8 cellular contexts compared by ENCODE assay signal in the genomic region with DNA sequence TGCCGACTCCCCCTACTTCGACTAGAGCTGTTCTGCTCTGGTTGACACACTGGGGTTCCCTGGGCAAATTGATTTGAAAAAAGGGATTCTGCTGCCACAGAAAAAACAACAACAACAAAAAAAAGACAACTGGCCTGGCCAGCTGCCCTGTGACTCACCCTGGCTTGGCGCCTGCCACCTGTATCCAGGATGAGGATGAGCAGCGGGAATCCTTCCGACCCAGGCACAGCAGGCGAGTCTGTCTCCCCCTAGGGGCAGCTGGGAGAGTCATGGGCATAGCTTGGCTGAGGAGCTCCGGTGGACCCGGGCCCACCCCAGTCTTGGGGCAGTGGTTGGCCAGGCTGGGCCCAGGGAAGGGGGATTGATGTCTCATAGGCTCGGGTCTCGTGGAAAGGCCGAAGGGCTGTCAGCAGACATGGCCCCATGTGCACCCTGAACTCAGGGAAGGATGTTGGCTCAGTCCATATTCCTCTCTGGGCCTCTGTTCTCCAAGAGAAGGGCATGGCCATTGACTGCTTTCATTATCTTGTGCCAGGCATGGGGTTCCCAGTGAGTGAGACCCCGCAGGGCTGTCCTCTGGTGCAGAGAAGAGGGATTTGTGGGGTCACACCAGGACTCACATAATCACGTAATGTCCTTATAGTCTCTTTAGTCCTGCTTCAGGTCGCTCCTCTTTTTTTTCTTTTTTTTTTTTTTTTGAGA. TPM values are rescaled to one million over a fixed set of nuclear protein-coding genes. Genes with fewer than 3 reads are reported as not detected.
DNase-seq lines count a peak whose midpoint lies in the region; ATAC-seq and TF ChIP-seq lines count a peak whose summit lies in the region.

No MANE protein-coding gene starts in this region.

- H2AFZ ChIP-seq in mesenchymal stem cell (ENCODE audit: low read depth, low read length) = no peak overlapping the region

- H3K4me3 ChIP-seq in NB4 (ENCODE audit: low read depth, low read length) (no peak overlapping the region), endodermal cell (ENCODE audit: low read length) (no peak overlapping the region), mesenchymal stem cell (ENCODE audit: insufficient read depth in 1 of 2, low read depth in 1 of 2, low read length in 2 of 2) (no peak overlapping the region), uterus (no peak overlapping the region)

- H3K4me1 ChIP-seq in endodermal cell (ENCODE audit: control insufficient read depth, insufficient read depth, low read length) (no peaks in the 10 kb centered on the region), mesenchymal stem cell (ENCODE audit: control insufficient read depth, insufficient read depth, low read depth, low read length) (peaks cover 23% of the 10 kb centered on the region), uterus (no peaks in the 10 kb centered on the region)

- DNase-seq in SKM-1 (lab: John Stamatoyannopoulos, UW; ENCODE audit: unreplicated experiment) (peak; percentile 6), SKM-1 treated with dmso at 0.1 percent for 144 hours (lab: John Stamatoyannopoulos, UW; ENCODE audit: unreplicated experiment) (no peak), NB4 (ENCODE audit: low read depth) (peak; percentile 41), WTC11 (ENCODE audit: low spot score) (peak; percentile 84), endodermal cell (peak; percentile 96), mesenchymal stem cell (peak; percentile 78), uterus (peak; percentile 58 to 61)
- no peak for DNase-seq in NK-92 treated with Interleukin-12 subunit alpha and Interleukin-12 subunit beta, amount 100 ng/mL, for 24 hours (lab: John Stamatoyannopoulos, UW)

- no peak overlapping the region for H3K14ac ChIP-seq in mesenchymal stem cell (ENCODE audit: low read length in 2 of 2)

- no peak overlapping the region for H3K18ac ChIP-seq in mesenchymal stem cell (ENCODE audit: low read depth in 1 of 2, low read length in 2 of 2)

- H3K9ac ChIP-seq in endodermal cell (ENCODE audit: extremely low read depth, low read length, poor library complexity, severe bottlenecking) (no peak overlapping the region), mesenchymal stem cell (ENCODE audit: low read length) (no peak overlapping the region)

- H4K91ac ChIP-seq in mesenchymal stem cell (ENCODE audit: low read length) = no peak overlapping the region

- H3K36me3 ChIP-seq in endodermal cell (ENCODE audit: control insufficient read depth, insufficient read depth, low read length) = no peaks in the 10 kb centered on the region
- H3K36me3 ChIP-seq in mesenchymal stem cell (ENCODE audit: control insufficient read depth in 1 of 2, insufficient read depth in 2 of 2, low read depth in 1 of 2, low read length in 2 of 2) = no peaks in the 10 kb centered on the region
- no peaks in the 10 kb centered on the region for H3K36me3 ChIP-seq in uterus

- peak overlapping the region; percentile 21 for H4K8ac ChIP-seq in mesenchymal stem cell (ENCODE audit: low read length)

- no peak overlapping the region for H2BK5ac ChIP-seq in mesenchymal stem cell (ENCODE audit: low read depth, low read length, poor library complexity, severe bottlenecking)

- H3K36me3 Mint-ChIP-seq in WTC11 (no peaks in the 10 kb centered on the region), endodermal cell (ENCODE audit: low read depth) (no peaks in the 10 kb centered on the region)

- no peaks in the 10 kb centered on the region for H3K9me3 ChIP-seq in endodermal cell (ENCODE audit: control insufficient read depth, low read length)
- H3K9me3 ChIP-seq in mesenchymal stem cell (ENCODE audit: control insufficient read depth, low read length) = no peaks in the 10 kb centered on the region
- no peaks in the 10 kb centered on the region for H3K9me3 ChIP-seq in uterus

- H3K27ac ChIP-seq in endodermal cell (ENCODE audit: low read depth, low read length) = no peak overlapping the region
- no peak overlapping the region for H3K27ac ChIP-seq in mesenchymal stem cell (ENCODE audit: low read length, poor library complexity, severe bottlenecking)
- no peak overlapping the region for H3K27ac ChIP-seq in uterus

- H3K4ac ChIP-seq in mesenchymal stem cell (ENCODE audit: low read depth in 1 of 2, low read length in 2 of 2) = no peak overlapping the region

- H2BK12ac ChIP-seq in mesenchymal stem cell (ENCODE audit: low read length in 2 of 2) = no peak overlapping the region

- no peak overlapping the region for H3K4me2 ChIP-seq in mesenchymal stem cell (ENCODE audit: low read length, poor library complexity, severe bottlenecking)

- TF ChIP-seq CTCF in NB4 (IDR thresholded peaks at IDR 0.05; ENCODE audit: low read depth, low read length) (peak; percentile 74), WTC11 (IDR thresholded peaks at IDR 0.05) (peak; percentile 66), endodermal cell (conservative IDR thresholded peaks at IDR 0.05) (peak; percentile 94), uterus (IDR thresholded peaks at IDR 0.05) (peak; percentile 36 to 67 (median 56))

- H3K27ac Mint-ChIP-seq in WTC11 (no peak overlapping the region), endodermal cell (no peak overlapping the region)

- WGBS in endodermal cell (ENCODE audit: insufficient coverage in 1 of 2, insufficient read length in 1 of 2), 2 experiments = 60 to 65% methylated on average over 7 to 14 of the region's 14 CpGs
- WGBS in mesenchymal stem cell = 50% methylated on average over 14 of the region's 14 CpGs

- H3K4me1 Mint-ChIP-seq in WTC11 (0 out of 2 replicates have a peak, but pooled peaks cover 1% of the 10 kb centered on the region), endodermal cell (no peaks in the 10 kb centered on the region)

- H3K27me3 Mint-ChIP-seq in WTC11 (ENCODE audit: low read depth) (no peaks in the 10 kb centered on the region), endodermal cell (ENCODE audit: insufficient read depth) (no peaks in the 10 kb centered on the region)

- H3K9me3 Mint-ChIP-seq in WTC11 = no peaks in the 10 kb centered on the region
- no peaks in the 10 kb centered on the region for H3K9me3 Mint-ChIP-seq in endodermal cell

- no peak overlapping the region for H2BK120ac ChIP-seq in mesenchymal stem cell (ENCODE audit: low read depth, low read length)

- H2AK5ac ChIP-seq in mesenchymal stem cell (ENCODE audit: low read length, severe bottlenecking) = peak overlapping the region; percentile 8

- no peak for TF ChIP-seq POLR2A in NB4 (IDR thresholded peaks at IDR 0.05; ENCODE audit: extremely low read depth, insufficient read length)
- no peak for TF ChIP-seq POLR2A in uterus (IDR thresholded peaks at IDR 0.05)

- H3K4me3 Mint-ChIP-seq in WTC11 (no peak overlapping the region), endodermal cell (no peak overlapping the region)

- H2BK15ac ChIP-seq in mesenchymal stem cell (ENCODE audit: low read depth, poor library complexity, severe bottlenecking) = no peak overlapping the region

- H3K23ac ChIP-seq in mesenchymal stem cell (ENCODE audit: low read length in 2 of 2) = no peak overlapping the region

- CTCF ChIA-PET in WTC11 (lab: Charles Lee) = interaction anchor here (0.5 to 5.3 kb wide), 43 partner anchors 8 to 828 kb away, joined by 3 to 83 read pairs (median 4); partner anchors contain the start of genes CBX6, DNAL4, GTPBP1 and NPTXR

- intact Hi-C loops in uterus (cut with DNase I; ENCODE audit: low total_unique reads) = no loop called here

- H3K79me1 ChIP-seq in mesenchymal stem cell (replicated peaks; ENCODE audit: low read length, poor library complexity, severe bottlenecking) = no peaks in the 10 kb centered on the region

- peak; percentile 90 for ATAC-seq in WTC11

- POLR2A ChIA-PET in WTC11 (lab: Charles Lee) = no interaction called here

- H3K27me3 ChIP-seq in endodermal cell (ENCODE audit: control insufficient read depth, insufficient read depth, low read length, poor library complexity, severe bottlenecking) = no peaks in the 10 kb centered on the region
- peaks cover 0 to 6% of the 10 kb centered on the region in 2 experiments for H3K27me3 ChIP-seq in mesenchymal stem cell (ENCODE audit: control insufficient read depth in 1 of 2, insufficient read depth in 1 of 2, low read length in 2 of 2)
- H3K27me3 ChIP-seq in uterus = no peaks in the 10 kb centered on the region

TF ChIP-seq in WTC11, 78 proteins besides CTCF, POLR2A, EP300 and RAD21 (continues in another document):
- TF ChIP-seq ATF2 (CRISPR knock-in tag; IDR thresholded peaks at IDR 0.05; ENCODE audit: borderline replicate concordance, low read depth) = no peak

RNA-seq across cellular contexts. Expression of gene SUN2, which starts 10.4 kb away (rescaled TPM):
- total RNA-seq in WTC11 (2021) (17.7 to 30.1 TPM (median 18.6 TPM) in 3 replicates), endodermal cell (10 to 100 TPM; 23.0 to 32.4 TPM), uterus (100 to 1,000 TPM; 118 to 285 (median 175) TPM)
- polyA plus RNA-seq in endodermal cell (2013, experiment 1 of 2) = 66.3 TPM
- 71.5 TPM for polyA plus RNA-seq in endodermal cell (2013, experiment 2 of 2)
- 22.3 TPM for polyA plus RNA-seq in mesenchymal stem cell (2013, experiment 1 of 2)
- polyA plus RNA-seq in mesenchymal stem cell (2013, experiment 2 of 2) = 21.7 TPM

RNA-seq across cellular contexts. Expression of gene DNAL4, which starts 27.7 kb away (rescaled TPM):
- 11.8 to 12.2 TPM (median 12.1 TPM) in 3 replicates for total RNA-seq in WTC11 (2021)
- total RNA-seq in endodermal cell = 10 to 100 TPM; 24.8 to 29.8 TPM
- polyA plus RNA-seq in endodermal cell (2013, experiment 1 of 2) = 28.5 TPM
- polyA plus RNA-seq in endodermal cell (2013, experiment 2 of 2) = 25.9 TPM
- 11.2 TPM for polyA plus RNA-seq in mesenchymal stem cell (2013, experiment 1 of 2)
- polyA plus RNA-seq in mesenchymal stem cell (2013, experiment 2 of 2) = 11.2 TPM
- total RNA-seq in uterus = 10 to 100 TPM in 2 of 4 donors, 1 to 10 TPM in 2; 3.1 to 23.4 (median 8.3) TPM

Comparison
In these comparisons a context has a peak if more than half of its experiments do, and no peak if none do; other contexts are left out.
1. DNase-seq: peak in SKM-1 (single experiment), NB4 (single experiment), WTC11 (single experiment), endodermal cell (single experiment), mesenchymal stem cell (single experiment) and uterus (2 of 2); none in SKM-1 treated with dmso at 0.1 percent for 144 hours (single experiment) and NK-92 treated with Interleukin-12 subunit alpha and Interleukin-12 subunit beta, amount 100 ng/mL, for 24 hours (single experiment).
2. Peak in every context shown above with its lines, with median percentiles within 50 percentile points of each other: CTCF ChIP-seq.